In the genomic region with DNA sequence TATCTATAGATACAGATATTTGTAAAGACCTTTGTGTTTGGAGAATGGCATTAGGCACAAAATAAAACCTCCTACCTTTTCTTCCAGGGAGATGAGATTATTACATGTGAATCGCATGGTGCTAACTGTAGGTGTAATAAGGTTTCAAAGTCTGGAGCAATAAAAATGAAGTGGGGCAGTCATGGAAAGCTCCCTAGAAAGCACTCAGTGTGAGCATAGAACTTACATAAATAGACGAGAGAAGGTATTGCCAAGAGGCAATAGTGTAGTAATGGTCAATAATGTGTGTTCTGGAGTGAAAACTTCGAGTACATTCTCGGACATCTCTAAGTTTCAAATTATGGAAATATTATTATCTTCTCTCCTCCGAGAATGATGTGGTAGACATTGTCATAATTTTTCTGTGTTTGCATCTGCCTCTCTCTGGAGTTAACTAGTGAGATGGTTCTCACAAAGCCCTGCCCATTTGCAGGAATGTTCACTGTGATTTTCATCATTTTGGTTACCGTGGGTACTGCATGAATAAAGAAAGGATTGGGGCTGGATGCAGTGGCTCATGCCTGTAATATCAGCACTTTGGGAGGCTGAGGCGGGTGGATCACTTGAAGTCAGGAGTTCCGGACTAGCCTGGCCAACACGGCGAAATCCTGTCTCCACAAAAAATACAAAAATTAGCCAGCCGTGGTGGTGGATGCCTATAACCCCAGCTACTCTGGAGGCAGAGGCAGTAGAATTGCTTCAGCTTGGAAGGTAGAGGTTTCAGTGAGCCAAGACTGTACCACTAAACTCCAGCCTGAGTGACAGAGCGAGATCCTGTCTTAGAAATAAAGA, we compare ENCODE assay signal across 1 cellular context.
TF ChIP-seq lines count a peak whose summit lies in the region.

No MANE protein-coding gene starts in this region.

TF ChIP-seq in SK-N-SH, 30 proteins besides CTCF, POLR2A, EP300 and RAD21 (continued from another document):
- TF ChIP-seq, protein P1, sequence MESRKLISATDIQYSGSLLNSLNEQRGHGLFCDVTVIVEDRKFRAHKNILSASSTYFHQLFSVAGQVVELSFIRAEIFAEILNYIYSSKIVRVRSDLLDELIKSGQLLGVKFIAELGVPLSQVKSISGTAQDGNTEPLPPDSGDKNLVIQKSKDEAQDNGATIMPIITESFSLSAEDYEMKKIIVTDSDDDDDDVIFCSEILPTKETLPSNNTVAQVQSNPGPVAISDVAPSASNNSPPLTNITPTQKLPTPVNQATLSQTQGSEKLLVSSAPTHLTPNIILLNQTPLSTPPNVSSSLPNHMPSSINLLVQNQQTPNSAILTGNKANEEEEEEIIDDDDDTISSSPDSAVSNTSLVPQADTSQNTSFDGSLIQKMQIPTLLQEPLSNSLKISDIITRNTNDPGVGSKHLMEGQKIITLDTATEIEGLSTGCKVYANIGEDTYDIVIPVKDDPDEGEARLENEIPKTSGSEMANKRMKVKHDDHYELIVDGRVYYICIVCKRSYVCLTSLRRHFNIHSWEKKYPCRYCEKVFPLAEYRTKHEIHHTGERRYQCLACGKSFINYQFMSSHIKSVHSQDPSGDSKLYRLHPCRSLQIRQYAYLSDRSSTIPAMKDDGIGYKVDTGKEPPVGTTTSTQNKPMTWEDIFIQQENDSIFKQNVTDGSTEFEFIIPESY (IDR thresholded peaks at IDR 0.05; ENCODE audit: borderline replicate concordance, low read depth) = peak; percentile 90
- TF ChIP-seq ELF1 (IDR thresholded peaks at IDR 0.05) (peak; percentile 36), FOXJ3 (CRISPR knock-in tag; IDR thresholded peaks at IDR 0.05) (no peak), NFIC (IDR thresholded peaks at IDR 0.05; ENCODE audit: borderline replicate concordance) (0 out of 2 replicates have a peak, but pooled peaks have one; percentile 3), POLR2AphosphoS5 (IDR thresholded peaks at IDR 0.05; ENCODE audit: low read depth, low read length) (peak; percentile 96), MEF2A (IDR thresholded peaks at IDR 0.05; ENCODE audit: borderline replicate concordance, low read depth) (no peak), SIN3A (IDR thresholded peaks at IDR 0.05; ENCODE audit: borderline replicate concordance, low read depth, low read length) (peak; percentile 97), CHD2 (IDR thresholded peaks at IDR 0.05; ENCODE audit: low read length, partially characterized antibody) (no peak), TAF1 (IDR thresholded peaks at IDR 0.05; ENCODE audit: borderline replicate concordance, low read depth, low read length) (no peak; the same call in 1 of the 2 replicates), TCF12 (IDR thresholded peaks at IDR 0.05) (peak; percentile 16), JUND (IDR thresholded peaks at IDR 0.05) (peak; percentile 62)
- TF ChIP-seq, protein P2, sequence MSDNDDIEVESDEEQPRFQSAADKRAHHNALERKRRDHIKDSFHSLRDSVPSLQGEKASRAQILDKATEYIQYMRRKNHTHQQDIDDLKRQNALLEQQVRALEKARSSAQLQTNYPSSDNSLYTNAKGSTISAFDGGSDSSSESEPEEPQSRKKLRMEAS (IDR thresholded peaks at IDR 0.05; ENCODE audit: low read depth) = peak; percentile 19
